29 cellular contexts compared by ENCODE assay signal in genomic region chrY:13398876-13399275, GRCh38.
"Had no signal": no experiment of that assay in that cellular context is flagged by ENCODE, and none has a peak within 500 bp of the region (broad histone marks: within the 10 kb centered on the region; RNA-seq: fewer than 3 reads in every experiment).

No MANE protein-coding gene starts in this region.

- H3K9ac ChIP-seq: neural progenitor cell, parathyroid adenoma had no signal

- H3K27me3 Mint-ChIP-seq: naive thymus-derived CD4-positive, alpha-beta T cell; progenitor cell of endocrine pancreas; type B pancreatic cell had no signal

- H3K27ac ChIP-seq: colonic mucosa, esophagus muscularis mucosa, heart right ventricle, left lung, neural progenitor cell, parathyroid adenoma, right lobe of liver, testis, tibial artery had no signal

- H3K4me2 ChIP-seq: neural progenitor cell, smooth muscle cell had no signal

- H3K4me3 ChIP-seq: colonic mucosa, esophagus muscularis mucosa, heart right ventricle, left lung, mucosa of descending colon, neural progenitor cell, right lobe of liver, smooth muscle cell, testis, tibial artery had no signal

- H3K9me3 ChIP-seq: colonic mucosa, esophagus muscularis mucosa, heart right ventricle, left lung, mucosa of descending colon, right lobe of liver, testis, tibial artery had no signal

- H2AFZ ChIP-seq: neural progenitor cell, parathyroid adenoma had no signal

- H3K4me1 Mint-ChIP-seq: mesothelial cell of epicardium, nephron, neural progenitor cell had no signal

- H3K27me3 ChIP-seq: colonic mucosa, esophagus muscularis mucosa, heart right ventricle, left lung, neural progenitor cell, right lobe of liver, testis, tibial artery had no signal

- H3K27ac Mint-ChIP-seq: mesothelial cell of epicardium, nephron, neural progenitor cell, progenitor cell of endocrine pancreas, type B pancreatic cell had no signal

- H3K4me3 Mint-ChIP-seq: mesothelial cell of epicardium; naive thymus-derived CD4-positive, alpha-beta T cell; nephron; neural progenitor cell; stimulated activated effector memory CD8-positive, alpha-beta T cell treated with anti-CD3 and anti-CD28 coated beads, Interleukin-12 subunit alpha, Interleukin-12 subunit beta, amount 100 ng/mL, for 72 hours; type B pancreatic cell had no signal

- H3K9me3 Mint-ChIP-seq: mesothelial cell of epicardium; naive thymus-derived CD4-positive, alpha-beta T cell; nephron; neural progenitor cell; stimulated activated effector memory CD8-positive, alpha-beta T cell treated with anti-CD3 and anti-CD28 coated beads, Interleukin-12 subunit alpha, Interleukin-12 subunit beta, amount 100 ng/mL, for 72 hours; type B pancreatic cell had no signal

- H3K79me2 ChIP-seq: parathyroid adenoma had no signal

- ATAC-seq: heart right ventricle; left cardiac atrium; left lung; mucosa of descending colon; naive thymus-derived CD4-positive, alpha-beta T cell; right lobe of liver; stimulated activated effector memory CD8-positive, alpha-beta T cell treated with anti-CD3 and anti-CD28 coated beads, Interleukin-12 subunit alpha, Interleukin-12 subunit beta, amount 100 ng/mL, for 72 hours had no signal

- H3K36me3 ChIP-seq: colonic mucosa, esophagus muscularis mucosa, neural progenitor cell, right lobe of liver, tibial artery had no signal

- H3K4me1 ChIP-seq: colonic mucosa, left lung, neural progenitor cell, parathyroid adenoma, right lobe of liver, testis, tibial artery had no signal

- H3K36me3 Mint-ChIP-seq: mesothelial cell of epicardium, neural progenitor cell, type B pancreatic cell had no signal

- DNase-seq: colonic mucosa; dermis blood vessel endothelial cell; effector memory CD4-positive, alpha-beta T cell; foreskin melanocyte; glutamatergic neuron; heart right ventricle; hippocampal formation; left cardiac atrium; left lung; mesenchymal stem cell; mucosa of descending colon; naive thymus-derived CD4-positive, alpha-beta T cell; right lobe of liver; stimulated activated CD4-positive, alpha-beta T cell treated with anti-CD3 and anti-CD28 coated beads, Interleukin-12 subunit alpha, Interleukin-12 subunit beta, amount 100 ng/mL, for 4 hours; stimulated activated CD4-positive, alpha-beta T cell treated with anti-CD3 and anti-CD28 coated beads, Interleukin-1b, Interleukin-23, amount 100 ng/mL, for 48 hours; stimulated activated CD4-positive, alpha-beta T cell treated with anti-CD3 and anti-CD28 coated beads, Interleukin-4, amount 100 ng/mL, for 1 hour; stimulated activated naive CD4-positive, alpha-beta T cell treated with Interleukin-2 at 50 U/mL for 16 hours; substantia nigra; testis; tibial artery had no signal
